ENCODE assay signal across 9 cellular contexts in the genomic region with DNA sequence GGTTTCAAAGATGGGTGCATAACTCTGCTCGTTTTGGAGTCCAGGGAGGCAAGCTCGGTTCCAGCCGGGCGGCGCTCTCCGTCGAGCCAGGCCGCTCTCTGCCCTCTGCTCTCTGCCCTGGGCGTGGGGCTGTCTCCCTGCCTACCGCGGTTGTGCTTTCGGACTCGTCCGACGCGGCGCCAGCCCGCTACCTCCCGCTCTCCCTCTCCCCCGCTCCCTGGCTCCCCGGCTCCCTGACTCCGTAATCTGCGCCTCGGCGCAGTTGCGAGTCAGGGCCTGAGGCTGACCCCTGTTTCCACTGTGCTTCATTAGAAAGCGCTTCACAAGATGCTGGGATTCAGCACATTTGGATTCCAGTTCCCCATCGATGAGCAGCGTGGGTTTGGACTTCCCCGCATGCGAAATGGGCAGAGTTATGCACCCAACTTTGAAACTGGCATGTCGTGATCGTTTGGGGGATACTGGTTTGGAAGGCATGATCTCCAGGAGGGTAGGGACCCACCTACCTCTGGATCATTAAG. TPM values are rescaled to one million over a fixed set of nuclear protein-coding genes. Genes with fewer than 3 reads are reported as not detected.
DNase-seq lines count a peak whose midpoint lies in the region; ATAC-seq and TF ChIP-seq lines count a peak whose summit lies in the region.
"Had no signal": no experiment of that assay in that cellular context is flagged by ENCODE, and none has a peak within 500 bp of the region (broad histone marks: within the 10 kb centered on the region; RNA-seq: fewer than 3 reads in every experiment).

No MANE protein-coding gene starts in this region.

- H3K4me1 ChIP-seq in NT2/D1 (ENCODE audit: insufficient read depth, insufficient read length) (peaks cover 17% of the 10 kb centered on the region), muscle layer of duodenum (ENCODE audit: control insufficient read depth in 1 of 2, insufficient read depth in 2 of 2, low read length in 2 of 2) (peaks cover 8 to 36% of the 10 kb centered on the region in 2 donors)

- H3K36me3 ChIP-seq in NT2/D1 (ENCODE audit: insufficient read depth, insufficient read length, low read length) = peaks cover 7% of the 10 kb centered on the region
- no peaks in the 10 kb centered on the region for H3K36me3 ChIP-seq in muscle layer of duodenum (ENCODE audit: control insufficient read depth in 1 of 2, insufficient read depth in 2 of 2, low read length in 2 of 2)

- no peak for ATAC-seq in HG03521 (IDR thresholded peaks at IDR 0.05; ENCODE audit: unreplicated experiment)

- H3K9me3 ChIP-seq in NT2/D1 (ENCODE audit: insufficient read depth, low read length) = no peaks in the 10 kb centered on the region
- no peaks in the 10 kb centered on the region for H3K9me3 ChIP-seq in muscle layer of duodenum (ENCODE audit: control insufficient read depth in 1 of 2, low read length in 2 of 2)

- peak overlapping the region; percentile 74 for H3K4me3 ChIP-seq in AG04449 (ENCODE audit: low read depth, low read length)
- peak overlapping the region; percentile 98 for H3K4me3 ChIP-seq in NT2/D1 (ENCODE audit: insufficient read length, low read depth)
- H3K4me3 ChIP-seq in muscle layer of duodenum (ENCODE audit: low read depth in 1 of 2, low read length in 2 of 2) = peak overlapping the region; percentile 70 to 89

- peak overlapping the region; percentile 99 for H3K9ac ChIP-seq in NT2/D1 (ENCODE audit: insufficient read length, low read depth)

- H3K27me3 ChIP-seq in NT2/D1 (ENCODE audit: insufficient read depth, insufficient read length) = peaks cover 26% of the 10 kb centered on the region
- H3K27me3 ChIP-seq in muscle layer of duodenum (ENCODE audit: low read depth, low read length) = no peaks in the 10 kb centered on the region

- no peak for TF ChIP-seq CTCF in AG04449 (IDR thresholded peaks at IDR 0.05; ENCODE audit: insufficient read depth, low read length, missing control alignments)
- no peak for TF ChIP-seq CTCF in endothelial cell (IDR thresholded peaks at IDR 0.05; ENCODE audit: unreplicated experiment)

- CTCF ChIA-PET in AG04449 (lab: Yijun Ruan, JAX) = interaction anchor here (3.3 kb wide), 1 partner anchor 205 kb away, joined by 25 read pairs; no protein-coding TSS in a partner anchor

- no peaks in the 10 kb centered on the region for H3K9me3 Mint-ChIP-seq in endothelial cell (ENCODE audit: unreplicated experiment)

- peaks cover 16% of the 10 kb centered on the region for H3K27me3 Mint-ChIP-seq in endothelial cell (ENCODE audit: unreplicated experiment)

- DNase-seq in AG04449 (ENCODE audit: low read depth, low spot score) (no peak), NT2/D1 (ENCODE audit: low read depth, low spot score) (no peak), endothelial cell (ENCODE audit: low spot score) (peak; percentile 22), SW480 (ENCODE audit: low spot score) (no peak), midbrain (lab: John Stamatoyannopoulos, UW) (no peak), NCI-H1436 (lab: John Stamatoyannopoulos, UW) (no peak)
- DNase-seq: stimulated activated CD4-positive, alpha-beta T cell treated with anti-CD3 and anti-CD28 coated beads, Interleukin-2, amount 100 ng/mL, for 48 hours had no signal

- peaks cover 5% of the 10 kb centered on the region for H3K36me3 Mint-ChIP-seq in endothelial cell (ENCODE audit: low read depth, unreplicated experiment)

- H3K27ac Mint-ChIP-seq in endothelial cell (ENCODE audit: unreplicated experiment) = peak overlapping the region; percentile 30

- peak overlapping the region; percentile 21 for H3K27ac ChIP-seq in muscle layer of duodenum (ENCODE audit: low read length)

- H3K4me3 Mint-ChIP-seq in endothelial cell (ENCODE audit: unreplicated experiment) = peak overlapping the region; percentile 98

- peaks cover 48% of the 10 kb centered on the region for H3K4me1 Mint-ChIP-seq in endothelial cell (ENCODE audit: unreplicated experiment)

- POLR2A ChIA-PET in AG04449 (lab: Yijun Ruan, JAX) = no interaction called here

RNA-seq across cellular contexts. Expression of a gene that starts 2.3 kb away (rescaled TPM):
- total RNA-seq in endothelial cell (ENCODE audit: unreplicated experiment) = 107 TPM
